Comparison of ENCODE assay signal across 18 cellular contexts in genomic region chr16:48829361-48829760, GRCh38.
A peak's percentile ranks its signal among the peaks of the same experiment; 100 is the strongest.
DNase-seq lines count a peak whose midpoint lies in the region; FAIRE-seq and TF ChIP-seq lines count a peak whose summit lies in the region.
"Had no signal": no experiment of that assay in that cellular context is flagged by ENCODE, and none has a peak within 500 bp of the region (broad histone marks: within the 10 kb centered on the region; RNA-seq: fewer than 3 reads in every experiment).

No MANE protein-coding gene starts in this region.

- no peaks in the 10 kb centered on the region for H3K9me3 ChIP-seq in endodermal cell (ENCODE audit: control insufficient read depth, low read length)

- H3K27ac Mint-ChIP-seq in endodermal cell = no peak overlapping the region
- no peak overlapping the region for H3K27ac Mint-ChIP-seq in activated T-helper 2 cell treated with anti-CD3 and anti-CD28 coated beads, Interferon-gamma antibody, Interleukin-2, Interleukin-4, amounts not matched to agents 10 μg/mL and 5 μg/mL and 100 μg/mL, durations not matched to agents 14 hours and 24 hours and 36 hours
- H3K27ac Mint-ChIP-seq: CD4-positive, alpha-beta memory T cell had no signal

- no peak overlapping the region for H3K4me3 ChIP-seq in endodermal cell (ENCODE audit: low read length)
- H3K4me3 ChIP-seq: BLaER1 treated with 17β-estradiol and CSF1 and Interleukin-3, amounts not matched to agents 10 nM and 100 nM had no signal

- H3K4me3 Mint-ChIP-seq in endodermal cell = no peak overlapping the region
- H3K4me3 Mint-ChIP-seq in activated T-helper 2 cell treated with anti-CD3 and anti-CD28 coated beads, Interferon-gamma antibody, Interleukin-2, Interleukin-4, amounts not matched to agents 10 μg/mL and 5 μg/mL and 100 μg/mL, durations not matched to agents 14 hours and 24 hours and 36 hours (ENCODE audit: low read depth) = no peak overlapping the region
- H3K4me3 Mint-ChIP-seq: CD4-positive, alpha-beta memory T cell had no signal

- H3K4me1 ChIP-seq in endodermal cell (ENCODE audit: control insufficient read depth, insufficient read depth, low read length) = no peaks in the 10 kb centered on the region
- H3K4me1 ChIP-seq: BLaER1 treated with 17β-estradiol and CSF1 and Interleukin-3, amounts not matched to agents 10 nM and 100 nM had no signal

- FAIRE-seq in urothelium cell line (lab: Jason Lieb, UNC) = no peak
- FAIRE-seq: H54 had no signal

- intact Hi-C loops in activated T-helper 2 cell treated with anti-CD3 and anti-CD28 coated beads, Interferon-gamma antibody, Interleukin-2, Interleukin-4, amounts not matched to agents 10 μg/mL and 5 μg/mL and 100 μg/mL, durations not matched to agents 14 hours and 24 hours and 36 hours (cut with micrococcal nuclease) = no loop called here

- DNase-seq in NCI-H524 (lab: John Stamatoyannopoulos, UW) (peak; percentile 50 to 71), NCI-H524 treated with DMSO at 0.1 percent for 48 hours (lab: John Stamatoyannopoulos, UW) (no peak), NCI-H69 (lab: John Stamatoyannopoulos, UW) (peak; percentile 54), endodermal cell (peak; percentile 10), urothelium cell line (ENCODE audit: low spot score) (no peak), nucleus accumbens (lab: John Stamatoyannopoulos, UW) (no peak)
- DNase-seq in activated T-helper 2 cell treated with anti-CD3 and anti-CD28 coated beads, Interferon-gamma antibody, Interleukin-2, Interleukin-4, amounts not matched to agents 10 μg/mL and 5 μg/mL and 100 μg/mL, durations not matched to agents 14 hours and 24 hours and 36 hours (ENCODE audit: low spot score) = no peak
- DNase-seq: 8988T; CD4-positive, alpha-beta memory T cell; EL; Kasumi-1; NCI-H1436 treated with DMSO at 0.1 percent for 48 hours; NCI-H2029 treated with DMSO at 0.1 percent for 48 hours; NCI-H345; NCI-H526; NK-92 treated with Interleukin-12 subunit alpha and Interleukin-12 subunit beta, amount 100 ng/mL, for 24 hours had no signal

- no peak overlapping the region for H3K27ac ChIP-seq in endodermal cell (ENCODE audit: low read depth, low read length)
- H3K27ac ChIP-seq: BLaER1 treated with 17β-estradiol and CSF1 and Interleukin-3, amounts not matched to agents 10 nM and 100 nM had no signal

- no peaks in the 10 kb centered on the region for H3K9me3 Mint-ChIP-seq in endodermal cell
- no peaks in the 10 kb centered on the region for H3K9me3 Mint-ChIP-seq in activated T-helper 2 cell treated with anti-CD3 and anti-CD28 coated beads, Interferon-gamma antibody, Interleukin-2, Interleukin-4, amounts not matched to agents 10 μg/mL and 5 μg/mL and 100 μg/mL, durations not matched to agents 14 hours and 24 hours and 36 hours

- WGBS in endodermal cell (ENCODE audit: insufficient coverage in 1 of 2, insufficient read length in 1 of 2), 2 experiments = 94% methylated on average over 5 to 7 of the region's 7 CpGs

- peaks cover 4% of the 10 kb centered on the region for H3K27me3 Mint-ChIP-seq in endodermal cell (ENCODE audit: insufficient read depth)
- H3K27me3 Mint-ChIP-seq in activated T-helper 2 cell treated with anti-CD3 and anti-CD28 coated beads, Interferon-gamma antibody, Interleukin-2, Interleukin-4, amounts not matched to agents 10 μg/mL and 5 μg/mL and 100 μg/mL, durations not matched to agents 14 hours and 24 hours and 36 hours (ENCODE audit: low read depth) = no peaks in the 10 kb centered on the region
- H3K27me3 Mint-ChIP-seq: CD4-positive, alpha-beta memory T cell had no signal

- H3K36me3 ChIP-seq in endodermal cell (ENCODE audit: control insufficient read depth, insufficient read depth, low read length) = no peaks in the 10 kb centered on the region
- H3K36me3 ChIP-seq: BLaER1 treated with 17β-estradiol and CSF1 and Interleukin-3, amounts not matched to agents 10 nM and 100 nM had no signal

- H3K27me3 ChIP-seq in endodermal cell (ENCODE audit: control insufficient read depth, insufficient read depth, low read length, poor library complexity, severe bottlenecking) = no peaks in the 10 kb centered on the region
- H3K27me3 ChIP-seq: BLaER1 treated with 17β-estradiol and CSF1 and Interleukin-3, amounts not matched to agents 10 nM and 100 nM had no signal

- H3K4me1 Mint-ChIP-seq in endodermal cell = peaks cover 7% of the 10 kb centered on the region
- no peaks in the 10 kb centered on the region for H3K4me1 Mint-ChIP-seq in activated T-helper 2 cell treated with anti-CD3 and anti-CD28 coated beads, Interferon-gamma antibody, Interleukin-2, Interleukin-4, amounts not matched to agents 10 μg/mL and 5 μg/mL and 100 μg/mL, durations not matched to agents 14 hours and 24 hours and 36 hours (ENCODE audit: low read depth)
- H3K4me1 Mint-ChIP-seq: CD4-positive, alpha-beta memory T cell had no signal

- no peaks in the 10 kb centered on the region for H3K36me3 Mint-ChIP-seq in endodermal cell (ENCODE audit: low read depth)
- no peaks in the 10 kb centered on the region for H3K36me3 Mint-ChIP-seq in activated T-helper 2 cell treated with anti-CD3 and anti-CD28 coated beads, Interferon-gamma antibody, Interleukin-2, Interleukin-4, amounts not matched to agents 10 μg/mL and 5 μg/mL and 100 μg/mL, durations not matched to agents 14 hours and 24 hours and 36 hours (ENCODE audit: low read depth)
- H3K36me3 Mint-ChIP-seq: CD4-positive, alpha-beta memory T cell had no signal

- H3K9ac ChIP-seq in endodermal cell (ENCODE audit: extremely low read depth, low read length, poor library complexity, severe bottlenecking) = no peak overlapping the region
- H3K9ac ChIP-seq: BLaER1 treated with 17β-estradiol and CSF1 and Interleukin-3, amounts not matched to agents 10 nM and 100 nM had no signal

- no peak for TF ChIP-seq CTCF in endodermal cell (conservative IDR thresholded peaks at IDR 0.05)

Comparison
In these comparisons a context has a peak if more than half of its experiments do, and no peak if none do; other contexts are left out.
1. DNase-seq: peak in NCI-H524 (2 of 2), NCI-H69 (single experiment) and endodermal cell (single experiment); none in NCI-H524 treated with DMSO at 0.1 percent for 48 hours (single experiment), urothelium cell line (single experiment), activated T-helper 2 cell treated with anti-CD3 and anti-CD28 coated beads, Interferon-gamma antibody, Interleukin-2, Interleukin-4, amounts not matched to agents 10 μg/mL and 5 μg/mL and 100 μg/mL, durations not matched to agents 14 hours and 24 hours and 36 hours (single experiment) and nucleus accumbens (0 of 56).